Comparison of ENCODE assay signal across 1 cellular context in genomic region chr6:143731789-143732188, GRCh38.
TF ChIP-seq lines count a peak whose summit lies in the region.

No MANE protein-coding gene starts in this region.

TF ChIP-seq in SK-N-SH, 30 proteins besides CTCF, POLR2A, EP300 and RAD21 (continued from another document):
- TF ChIP-seq MAX (IDR thresholded peaks at IDR 0.05; ENCODE audit: low read depth) = no peak
- no peak for TF ChIP-seq RCOR1 (IDR thresholded peaks at IDR 0.05; ENCODE audit: low read length)
- no peak for TF ChIP-seq GATA2 (CRISPR knock-in tag; IDR thresholded peaks at IDR 0.05)
- no peak for TF ChIP-seq NFIC (IDR thresholded peaks at IDR 0.05; ENCODE audit: borderline replicate concordance)
- TF ChIP-seq EZH2phosphoT487 (IDR thresholded peaks at IDR 0.05; ENCODE audit: borderline replicate concordance, low read depth) = no peak
